In the genomic region with DNA sequence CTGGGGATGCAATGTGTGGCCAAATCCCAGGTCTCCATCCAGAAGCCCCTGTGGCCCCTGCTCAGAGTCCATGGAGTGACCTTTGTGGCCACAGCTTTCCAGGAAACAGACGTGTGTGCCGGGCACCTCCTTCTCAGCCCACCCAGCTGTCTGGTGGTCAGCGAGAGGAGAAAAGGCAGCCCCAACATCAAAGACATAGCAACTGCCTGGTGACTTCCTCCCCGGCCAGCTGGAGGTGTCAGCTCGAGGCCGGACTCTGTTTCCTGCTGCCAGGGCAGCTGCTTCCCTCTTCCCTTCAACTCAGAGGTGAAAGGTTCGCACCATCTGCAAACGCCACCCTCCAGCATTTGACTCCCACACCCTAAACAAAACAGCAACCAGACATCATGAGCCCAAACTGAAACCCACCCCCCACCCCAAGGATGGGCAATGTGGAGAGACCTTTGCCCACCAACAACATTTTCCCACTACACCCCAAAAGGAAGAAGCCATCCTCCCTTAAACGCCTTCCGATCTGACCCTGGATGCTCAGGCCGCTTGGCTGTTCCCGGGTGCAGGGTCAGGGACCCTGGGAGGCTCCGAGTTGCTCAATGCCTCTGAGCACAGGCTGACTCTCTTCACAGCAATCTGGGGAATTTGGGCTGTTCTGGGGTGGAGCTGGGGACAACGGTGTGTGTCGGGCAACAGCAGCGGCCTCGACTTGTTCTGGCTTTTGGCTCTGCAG, we compare ENCODE assay signal across 1 cellular context.
TF ChIP-seq lines count a peak whose summit lies in the region.

No MANE protein-coding gene starts in this region.

TF ChIP-seq in HepG2, 621 proteins besides CTCF, POLR2A, EP300 and RAD21 (continued from another document and continues in another):
- TF ChIP-seq ZHX1 (CRISPR knock-in tag; IDR thresholded peaks at IDR 0.05; ENCODE audit: low read depth): no peak
- TF ChIP-seq ZNF34 (CRISPR knock-in tag; IDR thresholded peaks at IDR 0.05; ENCODE audit: borderline replicate concordance): no peak
- TF ChIP-seq E2F1 (CRISPR knock-in tag; IDR thresholded peaks at IDR 0.05): no peak
- 0 out of 2 replicates have a peak, but pooled peaks have one; percentile 13 for TF ChIP-seq BORCS8-MEF2B (CRISPR knock-in tag; IDR thresholded peaks at IDR 0.05)
- TF ChIP-seq ZSCAN30 (CRISPR knock-in tag; IDR thresholded peaks at IDR 0.05): no peak
- TF ChIP-seq PHF5A (CRISPR knock-in tag; IDR thresholded peaks at IDR 0.05; ENCODE audit: low read depth, unreplicated experiment): no peak
- TF ChIP-seq, protein P1, sequence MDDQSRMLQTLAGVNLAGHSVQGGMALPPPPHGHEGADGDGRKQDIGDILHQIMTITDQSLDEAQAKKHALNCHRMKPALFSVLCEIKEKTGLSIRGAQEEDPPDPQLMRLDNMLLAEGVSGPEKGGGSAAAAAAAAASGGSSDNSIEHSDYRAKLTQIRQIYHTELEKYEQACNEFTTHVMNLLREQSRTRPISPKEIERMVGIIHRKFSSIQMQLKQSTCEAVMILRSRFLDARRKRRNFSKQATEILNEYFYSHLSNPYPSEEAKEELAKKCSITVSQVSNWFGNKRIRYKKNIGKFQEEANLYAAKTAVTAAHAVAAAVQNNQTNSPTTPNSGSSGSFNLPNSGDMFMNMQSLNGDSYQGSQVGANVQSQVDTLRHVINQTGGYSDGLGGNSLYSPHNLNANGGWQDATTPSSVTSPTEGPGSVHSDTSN (CRISPR knock-in tag; IDR thresholded peaks at IDR 0.05; ENCODE audit: borderline replicate concordance): no peak
- TF ChIP-seq ZNF687 (CRISPR knock-in tag; IDR thresholded peaks at IDR 0.05): peak; percentile 98
- TF ChIP-seq, protein P2, sequence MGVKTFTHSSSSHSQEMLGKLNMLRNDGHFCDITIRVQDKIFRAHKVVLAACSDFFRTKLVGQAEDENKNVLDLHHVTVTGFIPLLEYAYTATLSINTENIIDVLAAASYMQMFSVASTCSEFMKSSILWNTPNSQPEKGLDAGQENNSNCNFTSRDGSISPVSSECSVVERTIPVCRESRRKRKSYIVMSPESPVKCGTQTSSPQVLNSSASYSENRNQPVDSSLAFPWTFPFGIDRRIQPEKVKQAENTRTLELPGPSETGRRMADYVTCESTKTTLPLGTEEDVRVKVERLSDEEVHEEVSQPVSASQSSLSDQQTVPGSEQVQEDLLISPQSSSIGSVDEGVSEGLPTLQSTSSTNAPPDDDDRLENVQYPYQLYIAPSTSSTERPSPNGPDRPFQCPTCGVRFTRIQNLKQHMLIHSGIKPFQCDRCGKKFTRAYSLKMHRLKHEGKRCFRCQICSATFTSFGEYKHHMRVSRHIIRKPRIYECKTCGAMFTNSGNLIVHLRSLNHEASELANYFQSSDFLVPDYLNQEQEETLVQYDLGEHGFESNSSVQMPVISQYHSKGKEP (CRISPR knock-in tag; IDR thresholded peaks at IDR 0.05): no peak
- TF ChIP-seq, protein P3, sequence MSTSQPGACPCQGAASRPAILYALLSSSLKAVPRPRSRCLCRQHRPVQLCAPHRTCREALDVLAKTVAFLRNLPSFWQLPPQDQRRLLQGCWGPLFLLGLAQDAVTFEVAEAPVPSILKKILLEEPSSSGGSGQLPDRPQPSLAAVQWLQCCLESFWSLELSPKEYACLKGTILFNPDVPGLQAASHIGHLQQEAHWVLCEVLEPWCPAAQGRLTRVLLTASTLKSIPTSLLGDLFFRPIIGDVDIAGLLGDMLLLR (CRISPR knock-in tag; IDR thresholded peaks at IDR 0.05): no peak
- TF ChIP-seq ATAD3A (CRISPR knock-in tag; IDR thresholded peaks at IDR 0.05): no peak
- no peak for TF ChIP-seq HNRNPUL1 (IDR thresholded peaks at IDR 0.05; ENCODE audit: low read depth, low read length)
- 0 out of 2 replicates have a peak, but pooled peaks have one; percentile 23 for TF ChIP-seq ZNF616 (CRISPR knock-in tag; IDR thresholded peaks at IDR 0.05; ENCODE audit: low read depth)
- TF ChIP-seq ATF7 (IDR thresholded peaks at IDR 0.05): no peak
- no peak for TF ChIP-seq ATF7 (CRISPR knock-in tag; IDR thresholded peaks at IDR 0.05)
- TF ChIP-seq TGIF2 (CRISPR knock-in tag; IDR thresholded peaks at IDR 0.05): no peak; the same call in 1 of the 2 replicates
- no peak for TF ChIP-seq IKZF4 (CRISPR knock-in tag; IDR thresholded peaks at IDR 0.05; ENCODE audit: borderline replicate concordance, low read depth, not compliant biosample characterization)
- TF ChIP-seq ARID2 (CRISPR knock-in tag; IDR thresholded peaks at IDR 0.05; ENCODE audit: borderline replicate concordance): no peak
- no peak for TF ChIP-seq RBFOX2 (IDR thresholded peaks at IDR 0.05; ENCODE audit: low read depth, low read length)
- TF ChIP-seq ZNF337 (CRISPR knock-in tag; IDR thresholded peaks at IDR 0.05; ENCODE audit: borderline replicate concordance, low read depth): no peak
- TF ChIP-seq, protein P4, sequence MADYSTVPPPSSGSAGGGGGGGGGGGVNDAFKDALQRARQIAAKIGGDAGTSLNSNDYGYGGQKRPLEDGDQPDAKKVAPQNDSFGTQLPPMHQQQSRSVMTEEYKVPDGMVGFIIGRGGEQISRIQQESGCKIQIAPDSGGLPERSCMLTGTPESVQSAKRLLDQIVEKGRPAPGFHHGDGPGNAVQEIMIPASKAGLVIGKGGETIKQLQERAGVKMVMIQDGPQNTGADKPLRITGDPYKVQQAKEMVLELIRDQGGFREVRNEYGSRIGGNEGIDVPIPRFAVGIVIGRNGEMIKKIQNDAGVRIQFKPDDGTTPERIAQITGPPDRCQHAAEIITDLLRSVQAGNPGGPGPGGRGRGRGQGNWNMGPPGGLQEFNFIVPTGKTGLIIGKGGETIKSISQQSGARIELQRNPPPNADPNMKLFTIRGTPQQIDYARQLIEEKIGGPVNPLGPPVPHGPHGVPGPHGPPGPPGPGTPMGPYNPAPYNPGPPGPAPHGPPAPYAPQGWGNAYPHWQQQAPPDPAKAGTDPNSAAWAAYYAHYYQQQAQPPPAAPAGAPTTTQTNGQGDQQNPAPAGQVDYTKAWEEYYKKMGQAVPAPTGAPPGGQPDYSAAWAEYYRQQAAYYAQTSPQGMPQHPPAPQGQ (CRISPR knock-in tag; IDR thresholded peaks at IDR 0.05; ENCODE audit: borderline replicate concordance): peak; percentile 81; the same call in 1 of the 2 replicates
- TF ChIP-seq MIER3 (CRISPR knock-in tag; IDR thresholded peaks at IDR 0.05; ENCODE audit: borderline replicate concordance): peak; percentile 58; the same call in 1 of the 2 replicates
- TF ChIP-seq ZNF263 (CRISPR knock-in tag; IDR thresholded peaks at IDR 0.05): peak; percentile 37; the same call in 1 of the 2 replicates
- TF ChIP-seq ZNF382 (CRISPR knock-in tag; IDR thresholded peaks at IDR 0.05; ENCODE audit: borderline replicate concordance): no peak
- peak; percentile 13; the same call in 1 of the 2 replicates for TF ChIP-seq DMAP1 (CRISPR knock-in tag; IDR thresholded peaks at IDR 0.05)
- TF ChIP-seq SAP130 (CRISPR knock-in tag; IDR thresholded peaks at IDR 0.05; ENCODE audit: low read depth): peak; percentile 76
- TF ChIP-seq ZNF460 (CRISPR knock-in tag; IDR thresholded peaks at IDR 0.05; ENCODE audit: borderline replicate concordance): no peak
- TF ChIP-seq CEBPG (CRISPR knock-in tag; IDR thresholded peaks at IDR 0.05): peak; percentile 82
- no peak for TF ChIP-seq ZNF577 (CRISPR knock-in tag; IDR thresholded peaks at IDR 0.05; ENCODE audit: borderline replicate concordance, low read depth)
- no peak for TF ChIP-seq DNMT3B (CRISPR knock-in tag; conservative IDR thresholded peaks at IDR 0.05)
- no peak for TF ChIP-seq MXI1 (IDR thresholded peaks at IDR 0.05; ENCODE audit: borderline replicate concordance, low read depth, low read length)
- peak; percentile 40; the same call in 1 of the 2 replicates for TF ChIP-seq STAG1 (CRISPR knock-in tag; IDR thresholded peaks at IDR 0.05)
- TF ChIP-seq, protein P5, sequence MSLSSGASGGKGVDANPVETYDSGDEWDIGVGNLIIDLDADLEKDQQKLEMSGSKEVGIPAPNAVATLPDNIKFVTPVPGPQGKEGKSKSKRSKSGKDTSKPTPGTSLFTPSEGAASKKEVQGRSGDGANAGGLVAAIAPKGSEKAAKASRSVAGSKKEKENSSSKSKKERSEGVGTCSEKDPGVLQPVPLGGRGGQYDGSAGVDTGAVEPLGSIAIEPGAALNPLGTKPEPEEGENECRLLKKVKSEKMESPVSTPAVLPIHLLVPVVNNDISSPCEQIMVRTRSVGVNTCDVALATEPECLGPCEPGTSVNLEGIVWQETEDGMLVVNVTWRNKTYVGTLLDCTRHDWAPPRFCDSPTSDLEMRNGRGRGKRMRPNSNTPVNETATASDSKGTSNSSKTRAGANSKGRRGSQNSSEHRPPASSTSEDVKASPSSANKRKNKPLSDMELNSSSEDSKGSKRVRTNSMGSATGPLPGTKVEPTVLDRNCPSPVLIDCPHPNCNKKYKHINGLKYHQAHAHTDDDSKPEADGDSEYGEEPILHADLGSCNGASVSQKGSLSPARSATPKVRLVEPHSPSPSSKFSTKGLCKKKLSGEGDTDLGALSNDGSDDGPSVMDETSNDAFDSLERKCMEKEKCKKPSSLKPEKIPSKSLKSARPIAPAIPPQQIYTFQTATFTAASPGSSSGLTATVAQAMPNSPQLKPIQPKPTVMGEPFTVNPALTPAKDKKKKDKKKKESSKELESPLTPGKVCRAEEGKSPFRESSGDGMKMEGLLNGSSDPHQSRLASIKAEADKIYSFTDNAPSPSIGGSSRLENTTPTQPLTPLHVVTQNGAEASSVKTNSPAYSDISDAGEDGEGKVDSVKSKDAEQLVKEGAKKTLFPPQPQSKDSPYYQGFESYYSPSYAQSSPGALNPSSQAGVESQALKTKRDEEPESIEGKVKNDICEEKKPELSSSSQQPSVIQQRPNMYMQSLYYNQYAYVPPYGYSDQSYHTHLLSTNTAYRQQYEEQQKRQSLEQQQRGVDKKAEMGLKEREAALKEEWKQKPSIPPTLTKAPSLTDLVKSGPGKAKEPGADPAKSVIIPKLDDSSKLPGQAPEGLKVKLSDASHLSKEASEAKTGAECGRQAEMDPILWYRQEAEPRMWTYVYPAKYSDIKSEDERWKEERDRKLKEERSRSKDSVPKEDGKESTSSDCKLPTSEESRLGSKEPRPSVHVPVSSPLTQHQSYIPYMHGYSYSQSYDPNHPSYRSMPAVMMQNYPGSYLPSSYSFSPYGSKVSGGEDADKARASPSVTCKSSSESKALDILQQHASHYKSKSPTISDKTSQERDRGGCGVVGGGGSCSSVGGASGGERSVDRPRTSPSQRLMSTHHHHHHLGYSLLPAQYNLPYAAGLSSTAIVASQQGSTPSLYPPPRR (CRISPR knock-in tag; IDR thresholded peaks at IDR 0.05; ENCODE audit: borderline replicate concordance): peak; percentile 85; the same call in 1 of the 2 replicates
- TF ChIP-seq PLSCR1 (CRISPR knock-in tag; IDR thresholded peaks at IDR 0.05; ENCODE audit: borderline replicate concordance): no peak
- TF ChIP-seq ZFP62 (CRISPR knock-in tag; IDR thresholded peaks at IDR 0.05): no peak
